Comparison of ENCODE assay signal across 8 cellular contexts in genomic region chr5:55993013-55993412, GRCh38. TPM values are rescaled to one million over a fixed set of nuclear protein-coding genes. Genes with fewer than 3 reads are reported as not detected.
DNase-seq lines count a peak whose midpoint lies in the region; FAIRE-seq and TF ChIP-seq lines count a peak whose summit lies in the region.

No MANE protein-coding gene starts in this region.

- H2AFZ ChIP-seq in astrocyte (ENCODE audit: low read depth, low read length) = no peak overlapping the region

- no peak for DNase-seq in activated T-cell treated with anti-CD3 and anti-CD28 coated beads, Interleukin-2, amount 50 U/mL, for 24 hours
- no peak for DNase-seq in activated T-cell treated with anti-CD3 and anti-CD28 coated beads, Interleukin-2, amount 50 U/mL, for 48 hours
- no peak for DNase-seq in astrocyte (ENCODE audit: low read depth)
- peak; percentile 69 for DNase-seq in left kidney (ENCODE audit: low read depth, low spot score)
- DNase-seq in thyroid gland = no peak
- DNase-seq in D721Med (ENCODE audit: insufficient read length, low spot score) = no peak
- no peak for DNase-seq in GDM1 (lab: John Stamatoyannopoulos, UW)
- DNase-seq in T-helper 9 cell = no peak

- no peaks in the 10 kb centered on the region for H3K9me3 ChIP-seq in astrocyte (ENCODE audit: insufficient read depth, low read depth, low read length)
- H3K9me3 ChIP-seq in thyroid gland = no peaks in the 10 kb centered on the region

- peaks cover 47% of the 10 kb centered on the region for H4K20me1 ChIP-seq in astrocyte (ENCODE audit: insufficient read depth, low read length)

- H3K27me3 Mint-ChIP-seq in activated T-cell treated with anti-CD3 and anti-CD28 coated beads, Interleukin-2, amount 50 U/mL, for 24 hours = no peaks in the 10 kb centered on the region
- no peaks in the 10 kb centered on the region for H3K27me3 Mint-ChIP-seq in astrocyte (ENCODE audit: low read depth, unreplicated experiment)

- TF ChIP-seq POLR2A in thyroid gland (IDR thresholded peaks at IDR 0.05) = no peak

- peak overlapping the region; percentile 96 for H3K4me3 Mint-ChIP-seq in activated T-cell treated with anti-CD3 and anti-CD28 coated beads, Interleukin-2, amount 50 U/mL, for 24 hours
- peak overlapping the region; percentile 100 for H3K4me3 Mint-ChIP-seq in astrocyte (ENCODE audit: unreplicated experiment)

- peak overlapping the region; percentile 99 for H3K27ac Mint-ChIP-seq in activated T-cell treated with anti-CD3 and anti-CD28 coated beads, Interleukin-2, amount 50 U/mL, for 24 hours
- peak overlapping the region; percentile 8 for H3K27ac Mint-ChIP-seq in astrocyte (ENCODE audit: unreplicated experiment)

- H3K36me3 ChIP-seq in astrocyte (ENCODE audit: insufficient read depth, low read length) (no peaks in the 10 kb centered on the region), thyroid gland (no peaks in the 10 kb centered on the region)

- H3K9me3 Mint-ChIP-seq in activated T-cell treated with anti-CD3 and anti-CD28 coated beads, Interleukin-2, amount 50 U/mL, for 24 hours = peaks cover 3% of the 10 kb centered on the region
- no peaks in the 10 kb centered on the region for H3K9me3 Mint-ChIP-seq in astrocyte (ENCODE audit: unreplicated experiment)

- peak overlapping the region; percentile 91 for H3K4me3 ChIP-seq in astrocyte (ENCODE audit: insufficient read depth, low read depth, low read length)
- peak overlapping the region in 2 of 3 donors; percentile 86 to 87 for H3K4me3 ChIP-seq in thyroid gland (replicated peaks in 1 of 3)

- H3K27me3 ChIP-seq in astrocyte (ENCODE audit: insufficient read depth, low read length) (no peaks in the 10 kb centered on the region), thyroid gland (no peaks in the 10 kb centered on the region)

- FAIRE-seq in astrocyte (lab: Jason Lieb, UNC) (no peak), D721Med (lab: Jason Lieb, UNC) (no peak)

- H3K27ac ChIP-seq in astrocyte (ENCODE audit: low read depth, low read length) (no peak overlapping the region), thyroid gland (peak overlapping the region; percentile 98 to 99 (median 98))

- peaks cover 71% of the 10 kb centered on the region for H3K4me1 Mint-ChIP-seq in activated T-cell treated with anti-CD3 and anti-CD28 coated beads, Interleukin-2, amount 50 U/mL, for 24 hours (ENCODE audit: low read depth)
- peaks cover 30% of the 10 kb centered on the region for H3K4me1 Mint-ChIP-seq in astrocyte (ENCODE audit: low read depth, unreplicated experiment)

- H3K79me2 ChIP-seq in astrocyte (ENCODE audit: insufficient read depth, low read length) = peaks cover 63% of the 10 kb centered on the region

- intact Hi-C loops in thyroid gland (cut with DNase I) = no loop called here

- H3K4me1 ChIP-seq in astrocyte (ENCODE audit: insufficient read depth, low read length) (peaks cover 23% of the 10 kb centered on the region), thyroid gland (peaks cover 38 to 43% of the 10 kb centered on the region in 2 donors)

- peak overlapping the region; percentile 92 for H3K4me2 ChIP-seq in astrocyte (ENCODE audit: low read length)

- H3K9ac ChIP-seq in astrocyte (ENCODE audit: low read length) = peak overlapping the region; percentile 97

- WGBS in thyroid gland, 2 donors = 45 to 52% methylated on average over 5 of the region's 5 CpGs

- TF ChIP-seq CTCF in astrocyte (IDR thresholded peaks at IDR 0.05; ENCODE audit: insufficient read depth, low read depth, low read length) (no peak), thyroid gland (IDR thresholded peaks at IDR 0.05) (no peak), D721Med (IDR thresholded peaks at IDR 0.05; ENCODE audit: insufficient read depth, missing control alignments) (no peak)

- H3K36me3 Mint-ChIP-seq in activated T-cell treated with anti-CD3 and anti-CD28 coated beads, Interleukin-2, amount 50 U/mL, for 24 hours (ENCODE audit: low read depth) = peaks cover 63% of the 10 kb centered on the region
- H3K36me3 Mint-ChIP-seq in astrocyte (ENCODE audit: low read depth, unreplicated experiment) = no peaks in the 10 kb centered on the region

RNA-seq across cellular contexts. Expression of gene IL6ST, which starts 1.8 kb away (rescaled TPM):
- total RNA-seq in astrocyte (141 and 158 TPM in 2 replicates), thyroid gland (100 to 1,000 TPM; 280 to 550 (median 359) TPM)
